1 cellular context compared by ENCODE assay signal in genomic region chr7:101185258-101185839, GRCh38.
TF ChIP-seq lines count a peak whose summit lies in the region.

No MANE protein-coding gene starts in this region.

TF ChIP-seq in HepG2, 621 proteins besides CTCF, POLR2A, EP300 and RAD21 (continues in another document):
- no peak for TF ChIP-seq HIC2 (CRISPR knock-in tag; IDR thresholded peaks at IDR 0.05; ENCODE audit: low read depth)
- peak; percentile 50; the same call in 1 of the 2 replicates for TF ChIP-seq ZMYM3 (CRISPR knock-in tag; IDR thresholded peaks at IDR 0.05)
- no peak for TF ChIP-seq ZBTB43 (CRISPR knock-in tag; conservative IDR thresholded peaks at IDR 0.05)
- TF ChIP-seq BCL6 (CRISPR knock-in tag; IDR thresholded peaks at IDR 0.05), result peak; percentile 89
- TF ChIP-seq RFX5 (IDR thresholded peaks at IDR 0.05; ENCODE audit: low read depth, low read length), result no peak
- TF ChIP-seq ZNF597 (CRISPR knock-in tag; IDR thresholded peaks at IDR 0.05), result no peak
- no peak for TF ChIP-seq SP1 (IDR thresholded peaks at IDR 0.05)
- TF ChIP-seq SP1 (CRISPR knock-in tag; IDR thresholded peaks at IDR 0.05), result no peak
- 0 out of 2 replicates have a peak, but pooled peaks have one; percentile 18 for TF ChIP-seq MAX (IDR thresholded peaks at IDR 0.05)
- 0 out of 2 replicates have a peak, but pooled peaks have one; percentile 29 for TF ChIP-seq PAXIP1 (CRISPR knock-in tag; conservative IDR thresholded peaks at IDR 0.05)
- TF ChIP-seq TEAD3 (CRISPR knock-in tag; optimal IDR thresholded peaks at IDR 0.05; ENCODE audit: borderline replicate concordance), result peak; percentile 50
- TF ChIP-seq POLR2G (IDR thresholded peaks at IDR 0.05; ENCODE audit: low read depth, low read length), result no peak
- 0 out of 2 replicates have a peak, but pooled peaks have one; percentile 33 for TF ChIP-seq PHF21A (CRISPR knock-in tag; IDR thresholded peaks at IDR 0.05)
- no peak for TF ChIP-seq ZNF326 (CRISPR knock-in tag; IDR thresholded peaks at IDR 0.05; ENCODE audit: borderline replicate concordance)
- TF ChIP-seq ZNF703 (CRISPR knock-in tag; IDR thresholded peaks at IDR 0.05; ENCODE audit: borderline replicate concordance), result no peak
- TF ChIP-seq REPIN1 (CRISPR knock-in tag; IDR thresholded peaks at IDR 0.05; ENCODE audit: borderline replicate concordance, low read depth), result no peak
- TF ChIP-seq HNF1A (IDR thresholded peaks at IDR 0.05; ENCODE audit: low read depth), result no peak
- TF ChIP-seq HNF1A (CRISPR knock-in tag; IDR thresholded peaks at IDR 0.05; ENCODE audit: borderline replicate concordance), result no peak
- no peak for TF ChIP-seq MLXIP (CRISPR knock-in tag; IDR thresholded peaks at IDR 0.05; ENCODE audit: borderline replicate concordance)
- no peak for TF ChIP-seq ZNF619 (CRISPR knock-in tag; IDR thresholded peaks at IDR 0.05)
- TF ChIP-seq ZNF547 (CRISPR knock-in tag; IDR thresholded peaks at IDR 0.05), result no peak
- TF ChIP-seq ZFX (CRISPR knock-in tag; IDR thresholded peaks at IDR 0.05; ENCODE audit: low read depth), result no peak
- no peak for TF ChIP-seq FOXK1 (CRISPR knock-in tag; IDR thresholded peaks at IDR 0.05; ENCODE audit: borderline replicate concordance, low read depth)
- TF ChIP-seq ZSCAN29 (CRISPR knock-in tag; conservative IDR thresholded peaks at IDR 0.05), result no peak
- TF ChIP-seq XBP1 (CRISPR knock-in tag; IDR thresholded peaks at IDR 0.05), result no peak
- TF ChIP-seq ZNF552 (CRISPR knock-in tag; IDR thresholded peaks at IDR 0.05; ENCODE audit: borderline replicate concordance), result no peak
- no peak for TF ChIP-seq FOXA1 (IDR thresholded peaks at IDR 0.05)
- peak; percentile 42 for TF ChIP-seq FOXA1 (CRISPR knock-in tag; IDR thresholded peaks at IDR 0.05)
- peak; percentile 96 for TF ChIP-seq ZNF121 (CRISPR knock-in tag; IDR thresholded peaks at IDR 0.05)
- no peak for TF ChIP-seq REL (CRISPR knock-in tag; conservative IDR thresholded peaks at IDR 0.05)
- no peak for TF ChIP-seq ZSCAN30 (CRISPR knock-in tag; IDR thresholded peaks at IDR 0.05)
- TF ChIP-seq GMEB1 (CRISPR knock-in tag; IDR thresholded peaks at IDR 0.05; ENCODE audit: borderline replicate concordance), result no peak
- TF ChIP-seq ZMYM4 (CRISPR knock-in tag; IDR thresholded peaks at IDR 0.05), result no peak
- no peak for TF ChIP-seq MLX (CRISPR knock-in tag; IDR thresholded peaks at IDR 0.05)
- peak; percentile 27; the same call in 1 of the 2 replicates for TF ChIP-seq SAP130 (CRISPR knock-in tag; IDR thresholded peaks at IDR 0.05; ENCODE audit: low read depth)
- 0 out of 2 replicates have a peak, but pooled peaks have one; percentile 10 for TF ChIP-seq FOXA3 (CRISPR knock-in tag; IDR thresholded peaks at IDR 0.05)
- TF ChIP-seq ZUFSP (CRISPR knock-in tag; IDR thresholded peaks at IDR 0.05; ENCODE audit: borderline replicate concordance), result no peak
- no peak for TF ChIP-seq NR2F1 (CRISPR knock-in tag; IDR thresholded peaks at IDR 0.05)
- no peak for TF ChIP-seq ARID2 (CRISPR knock-in tag; IDR thresholded peaks at IDR 0.05; ENCODE audit: borderline replicate concordance)
